In genomic region chr11:3824714-3825472, GRCh38 we compare ENCODE assay signal across 9 cellular contexts. TPM values are rescaled to one million over a fixed set of nuclear protein-coding genes. Genes with fewer than 3 reads are reported as not detected.
A peak's percentile ranks its signal among the peaks of the same experiment; 100 is the strongest.
DNase-seq lines count a peak whose midpoint lies in the region; ATAC-seq, FAIRE-seq and TF ChIP-seq lines count a peak whose summit lies in the region.
"Had no signal": no experiment of that assay in that cellular context is flagged by ENCODE, and none has a peak within 500 bp of the region (broad histone marks: within the 10 kb centered on the region; RNA-seq: fewer than 3 reads in every experiment).

No MANE protein-coding gene starts in this region.

- H3K27me3 ChIP-seq in Caco-2 (replicated peaks; ENCODE audit: control insufficient read depth, insufficient read depth, low read length) (no peaks in the 10 kb centered on the region), astrocyte (ENCODE audit: insufficient read depth, low read length) (no peaks in the 10 kb centered on the region), vagina (no peaks in the 10 kb centered on the region)

- H3K4me1 ChIP-seq in Caco-2: no peaks in the 10 kb centered on the region
- no peaks in the 10 kb centered on the region for H3K4me1 ChIP-seq in astrocyte (ENCODE audit: insufficient read depth, low read length)
- no peaks in the 10 kb centered on the region for H3K4me1 ChIP-seq in kidney (ENCODE audit: control insufficient read depth in 1 of 2, insufficient read depth in 1 of 2, low read depth in 1 of 2, low read length in 2 of 2)
- peaks cover 6% of the 10 kb centered on the region for H3K4me1 ChIP-seq in vagina

- peak; percentile 74 to 75 for DNase-seq in Caco-2
- peak; percentile 54 for DNase-seq in T-helper 22 cell (ENCODE audit: low read depth)
- DNase-seq in astrocyte (ENCODE audit: low read depth): no peak
- no peak for DNase-seq in kidney
- DNase-seq in stimulated activated CD4-positive, alpha-beta T cell treated with anti-CD3 and anti-CD28 coated beads, TNF-alpha, amount 100 ng/mL, for 48 hours (ENCODE audit: low read depth in 3 of 3): peak; percentile 61 to 76 (median 74)
- no peak for DNase-seq in vagina (ENCODE audit: extremely low spot score in 2 of 2)

- H3K27ac ChIP-seq in astrocyte (ENCODE audit: low read depth, low read length): no peak overlapping the region
- no peak overlapping the region for H3K27ac ChIP-seq in kidney (ENCODE audit: low read depth in 2 of 2, low read length in 2 of 2)
- no peak overlapping the region for H3K27ac ChIP-seq in vagina

- ATAC-seq in GM19455 (IDR thresholded peaks at IDR 0.05; ENCODE audit: unreplicated experiment) (peak; percentile 90), HG03571 (IDR thresholded peaks at IDR 0.05; ENCODE audit: unreplicated experiment) (peak; percentile 66)

- no peak overlapping the region for H3K4me2 ChIP-seq in astrocyte (ENCODE audit: low read length)

- H3K36me3 ChIP-seq in Caco-2 (ENCODE audit: control insufficient read depth, insufficient read depth, low read length) (no peaks in the 10 kb centered on the region; the same call in none of the 2 replicates), astrocyte (ENCODE audit: insufficient read depth, low read length) (peaks cover 17% of the 10 kb centered on the region), kidney (ENCODE audit: control insufficient read depth in 1 of 2, insufficient read depth in 2 of 2, low read length in 2 of 2) (peaks cover 6 to 7% of the 10 kb centered on the region in 2 donors), vagina (peaks cover 0 to 19% of the 10 kb centered on the region in 2 donors)

- BruUV-seq in Caco-2 (replicated peaks; lab: Mats Ljungman, UMichigan): no TSS peak

- TF ChIP-seq POLR2A in vagina (IDR thresholded peaks at IDR 0.05): no peak

- H3K27ac Mint-ChIP-seq in Caco-2 (ENCODE audit: unreplicated experiment) (peak overlapping the region; percentile 32), astrocyte (ENCODE audit: unreplicated experiment) (no peak overlapping the region)

- H3K9me3 Mint-ChIP-seq in Caco-2 (ENCODE audit: unreplicated experiment) (no peaks in the 10 kb centered on the region), astrocyte (ENCODE audit: unreplicated experiment) (no peaks in the 10 kb centered on the region)

- H3K9me3 ChIP-seq in Caco-2 (no peaks in the 10 kb centered on the region), astrocyte (ENCODE audit: insufficient read depth, low read depth, low read length) (no peaks in the 10 kb centered on the region), kidney (ENCODE audit: control insufficient read depth in 1 of 2, low read length in 2 of 2) (no peaks in the 10 kb centered on the region), vagina (no peaks in the 10 kb centered on the region)

- H3K4me3 Mint-ChIP-seq in Caco-2 (ENCODE audit: unreplicated experiment) (no peak overlapping the region), astrocyte (ENCODE audit: unreplicated experiment) (no peak overlapping the region)

- H3K4me3 ChIP-seq in Caco-2 (ENCODE audit: low read depth, low read length) (no peak overlapping the region), astrocyte (ENCODE audit: insufficient read depth, low read depth, low read length) (no peak overlapping the region), kidney (ENCODE audit: low read length in 2 of 2) (no peak overlapping the region), vagina (no peak overlapping the region)

- CTCF ChIA-PET in Caco-2 (lab: Charles Lee): interaction anchor here (1.3 kb wide), 1 partner anchor 24 kb away, joined by 7 read pairs; no protein-coding TSS in a partner anchor

- H3K4me1 Mint-ChIP-seq in Caco-2 (ENCODE audit: low read depth, unreplicated experiment) (no peaks in the 10 kb centered on the region), astrocyte (ENCODE audit: low read depth, unreplicated experiment) (peaks cover 6% of the 10 kb centered on the region)

- TF ChIP-seq CTCF in Caco-2 (IDR thresholded peaks at IDR 0.05; ENCODE audit: insufficient read depth in 1 of 2, low read depth in 1 of 2, low read length in 1 of 2, severe bottlenecking in 1 of 2, unreplicated experiment in 1 of 2) (peak; percentile 54 to 82), astrocyte (IDR thresholded peaks at IDR 0.05; ENCODE audit: insufficient read depth, low read depth, low read length) (peak; percentile 41), kidney (IDR thresholded peaks at IDR 0.05; ENCODE audit: borderline replicate concordance, extremely low read depth, insufficient read depth) (peak; percentile 53), vagina (IDR thresholded peaks at IDR 0.05) (peak in 1 of 3 experiments; percentile 33)

- H3K27me3 Mint-ChIP-seq in Caco-2 (ENCODE audit: insufficient read depth, unreplicated experiment): no peaks in the 10 kb centered on the region
- H3K27me3 Mint-ChIP-seq in astrocyte (ENCODE audit: low read depth, unreplicated experiment): no peaks in the 10 kb centered on the region

- H4K20me1 ChIP-seq in astrocyte (ENCODE audit: insufficient read depth, low read length): peaks cover 46% of the 10 kb centered on the region

- intact Hi-C loops in Caco-2 (cut with micrococcal nuclease; ENCODE audit: unreplicated experiment) (no loop called here), kidney (cut with DNase I) (no loop called here), vagina (cut with DNase I) (no loop called here)

- no peak overlapping the region for H3K9ac ChIP-seq in astrocyte (ENCODE audit: low read length)
- H3K9ac ChIP-seq in kidney (ENCODE audit: low read length in 2 of 2): no peak overlapping the region

- FAIRE-seq in astrocyte (lab: Jason Lieb, UNC) (no peak), kidney (lab: Jason Lieb, UNC) (no peak)
- FAIRE-seq: colon had no signal

- no peak overlapping the region for H2AFZ ChIP-seq in astrocyte (ENCODE audit: low read depth, low read length)

- POLR2A ChIA-PET in Caco-2 (lab: Charles Lee): no interaction called here

- H3K36me3 Mint-ChIP-seq in Caco-2 (ENCODE audit: insufficient read depth, unreplicated experiment) (peaks cover 50% of the 10 kb centered on the region), astrocyte (ENCODE audit: low read depth, unreplicated experiment) (peaks cover 30% of the 10 kb centered on the region)

- H3K79me2 ChIP-seq in astrocyte (ENCODE audit: insufficient read depth, low read length): peaks cover 10% of the 10 kb centered on the region

RNA-seq across cellular contexts. Expression of gene RHOG, which starts 15.9 kb away (rescaled TPM):
- total RNA-seq in Caco-2 (2022) (36.9 and 40.5 TPM in 2 replicates), astrocyte (54.5 and 54.7 TPM in 2 replicates), kidney (56.0 TPM), vagina (107 TPM)
- polyA plus RNA-seq in kidney (ENCODE audit: insufficient read depth, low read depth, low replicate concordance): 43.1 TPM

RNA-seq across cellular contexts. Expression of gene PGAP2, which starts 16.5 kb away (rescaled TPM):
- total RNA-seq in Caco-2 (2022): 53.6 and 57.9 TPM in 2 replicates
- total RNA-seq in astrocyte: 22.4 and 22.5 TPM in 2 replicates
- total RNA-seq in kidney: 19.5 TPM
- polyA plus RNA-seq in kidney (ENCODE audit: insufficient read depth, low read depth, low replicate concordance): 17.5 TPM
- 19.6 TPM for total RNA-seq in vagina

RNA-seq across cellular contexts. Expression of gene NUP98, which starts 27.5 kb away (rescaled TPM):
- total RNA-seq in Caco-2 (2022): 146 and 150 TPM in 2 replicates
- 81.2 and 84.2 TPM in 2 replicates for total RNA-seq in astrocyte
- total RNA-seq in kidney: 67.6 TPM
- 23.8 TPM for polyA plus RNA-seq in kidney (ENCODE audit: insufficient read depth, low read depth, low replicate concordance)
- 110 TPM for total RNA-seq in vagina

RNA-seq across cellular contexts. Expression of gene STIM1, which starts 30.6 kb away (rescaled TPM):
- 54.2 and 55.1 TPM in 2 replicates for total RNA-seq in Caco-2 (2022)
- total RNA-seq in astrocyte: 42.9 and 49.3 TPM in 2 replicates
- total RNA-seq in kidney: 68.0 TPM
- polyA plus RNA-seq in kidney (ENCODE audit: insufficient read depth, low read depth, low replicate concordance): 15.7 TPM
- 68.8 TPM for total RNA-seq in vagina

Comparison
In these comparisons a context has a peak if more than half of its experiments do, and no peak if none do; other contexts are left out.
1. DNase-seq: peak in Caco-2 (2 of 2), T-helper 22 cell (single experiment) and stimulated activated CD4-positive, alpha-beta T cell treated with anti-CD3 and anti-CD28 coated beads, TNF-alpha, amount 100 ng/mL, for 48 hours (3 of 3); none in astrocyte (single experiment), kidney (single experiment) and vagina (0 of 2).